In the genomic region with DNA sequence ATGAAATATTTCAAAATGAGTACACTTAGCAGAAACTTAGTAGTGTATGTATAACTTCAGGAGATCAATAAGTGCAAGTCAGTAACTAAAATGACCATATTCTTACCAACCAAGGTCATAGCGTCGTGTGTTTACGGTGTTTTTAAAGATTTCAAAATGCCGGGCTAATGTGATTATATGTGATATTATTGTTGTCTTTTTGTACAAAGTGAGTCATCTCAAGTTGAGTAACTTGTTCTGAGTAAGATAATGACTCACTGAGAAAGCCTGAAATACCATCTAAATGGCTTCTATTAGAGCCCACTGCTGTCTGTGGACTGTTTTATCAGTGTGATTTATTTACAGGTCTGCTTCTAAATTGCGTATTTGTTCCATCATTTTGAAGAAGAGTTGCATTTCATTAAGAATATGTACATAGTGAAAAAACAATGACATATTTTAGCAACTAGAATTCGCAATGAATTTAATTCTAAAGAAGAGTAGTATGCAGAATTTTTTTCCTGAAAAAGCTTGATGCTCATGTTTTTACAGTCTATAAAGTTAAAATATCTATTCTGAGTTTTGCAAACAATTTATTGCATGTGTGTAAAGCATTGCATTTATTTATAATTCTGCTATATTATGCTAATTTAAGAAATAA, we compare ENCODE assay signal across 8 cellular contexts. TPM values are rescaled to one million over a fixed set of nuclear protein-coding genes. Genes with fewer than 3 reads are reported as not detected.
A peak's percentile ranks its signal among the peaks of the same experiment; 100 is the strongest.
DNase-seq lines count a peak whose midpoint lies in the region; ATAC-seq lines count a peak whose summit lies in the region.
"Had no signal": no experiment of that assay in that cellular context is flagged by ENCODE, and none has a peak within 500 bp of the region (broad histone marks: within the 10 kb centered on the region; RNA-seq: fewer than 3 reads in every experiment).

No MANE protein-coding gene starts in this region.

- no peaks in the 10 kb centered on the region for H3K9me3 ChIP-seq in mesenchymal stem cell (ENCODE audit: control insufficient read depth, low read length)

- no peak overlapping the region for H3K4me3 ChIP-seq in mesenchymal stem cell (ENCODE audit: insufficient read depth in 1 of 2, low read depth in 1 of 2, low read length in 2 of 2)

- DNase-seq in EL = peak; percentile 88
- DNase-seq in SW480 (ENCODE audit: low spot score) = peak; percentile 66
- peak; percentile 93 for DNase-seq in mesenchymal stem cell
- no peak for DNase-seq in ecto neural progenitor cell (ENCODE audit: low spot score)
- DNase-seq in left lobe of liver (ENCODE audit: low spot score) = no peak
- DNase-seq: H9; stimulated activated CD4-positive, alpha-beta T cell treated with anti-CD3 and anti-CD28 coated beads, Interleukin-4, amount 100 ng/mL, for 24 hours had no signal

- H3K79me1 ChIP-seq in mesenchymal stem cell (replicated peaks; ENCODE audit: low read length, poor library complexity, severe bottlenecking) = no peaks in the 10 kb centered on the region

- H3K9ac ChIP-seq in mesenchymal stem cell (ENCODE audit: low read length) = no peak overlapping the region

- no peak overlapping the region for H3K4ac ChIP-seq in mesenchymal stem cell (ENCODE audit: low read depth in 1 of 2, low read length in 2 of 2)

- ATAC-seq in HG03045 (IDR thresholded peaks at IDR 0.05; ENCODE audit: unreplicated experiment) = no peak
- no peak for ATAC-seq in left lobe of liver

- no peak overlapping the region for H4K8ac ChIP-seq in mesenchymal stem cell (ENCODE audit: low read length)

- no peaks in the 10 kb centered on the region for H3K36me3 ChIP-seq in mesenchymal stem cell (ENCODE audit: control insufficient read depth in 1 of 2, insufficient read depth in 2 of 2, low read depth in 1 of 2, low read length in 2 of 2)

- no peak overlapping the region for H3K27ac ChIP-seq in mesenchymal stem cell (ENCODE audit: low read length, poor library complexity, severe bottlenecking)

- no peak overlapping the region for H2BK120ac ChIP-seq in mesenchymal stem cell (ENCODE audit: low read depth, low read length)

- H4K91ac ChIP-seq in mesenchymal stem cell (ENCODE audit: low read length) = no peak overlapping the region

- H2BK5ac ChIP-seq in mesenchymal stem cell (ENCODE audit: low read depth, low read length, poor library complexity, severe bottlenecking) = no peak overlapping the region

- H2AK5ac ChIP-seq in mesenchymal stem cell (ENCODE audit: low read length, severe bottlenecking) = no peak overlapping the region

- no peak overlapping the region for H2BK12ac ChIP-seq in mesenchymal stem cell (ENCODE audit: low read length in 2 of 2)

- H2AFZ ChIP-seq in mesenchymal stem cell (ENCODE audit: low read depth, low read length) = no peak overlapping the region

- 0% methylated on average over 4 of the region's 6 CpGs for WGBS in mesenchymal stem cell

- H3K4me2 ChIP-seq in mesenchymal stem cell (ENCODE audit: low read length, poor library complexity, severe bottlenecking) = no peak overlapping the region

- H2BK15ac ChIP-seq in mesenchymal stem cell (ENCODE audit: low read depth, poor library complexity, severe bottlenecking) = no peak overlapping the region

- no peak overlapping the region for H3K23ac ChIP-seq in mesenchymal stem cell (ENCODE audit: low read length in 2 of 2)

- H3K27me3 ChIP-seq in mesenchymal stem cell (ENCODE audit: control insufficient read depth in 1 of 2, insufficient read depth in 1 of 2, low read length in 2 of 2) = no peaks in the 10 kb centered on the region

- H3K4me1 ChIP-seq in mesenchymal stem cell (ENCODE audit: control insufficient read depth, insufficient read depth, low read depth, low read length) = peaks cover 1% of the 10 kb centered on the region

- H3K18ac ChIP-seq in mesenchymal stem cell (ENCODE audit: low read depth in 1 of 2, low read length in 2 of 2) = no peak overlapping the region

- no peak overlapping the region for H3K14ac ChIP-seq in mesenchymal stem cell (ENCODE audit: low read length in 2 of 2)

RNA-seq across cellular contexts. Expression of a gene that starts 12.7 kb away (rescaled TPM):
- not detected for polyA plus RNA-seq in mesenchymal stem cell (2013, experiment 1 of 2)
- polyA plus RNA-seq in mesenchymal stem cell (2013, experiment 2 of 2) = not detected
- total RNA-seq in left lobe of liver = not detected
- total RNA-seq: H9 had no signal

RNA-seq across cellular contexts. Expression of a gene that starts 30.7 kb away (rescaled TPM):
- not detected for polyA plus RNA-seq in mesenchymal stem cell (2013, experiment 1 of 2)
- polyA plus RNA-seq in mesenchymal stem cell (2013, experiment 2 of 2) = not detected
- total RNA-seq in left lobe of liver = 0.40 TPM
- total RNA-seq: H9 had no signal

RNA-seq across cellular contexts. Expression of a gene that starts 31.9 kb away (rescaled TPM):
- polyA plus RNA-seq in mesenchymal stem cell (2013, experiment 1 of 2) = 81.8 TPM
- polyA plus RNA-seq in mesenchymal stem cell (2013, experiment 2 of 2) = 88.0 TPM
- total RNA-seq in left lobe of liver = 12.2 TPM

RNA-seq across cellular contexts. Expression of a gene that starts 54.5 kb away (rescaled TPM):
- polyA plus RNA-seq in mesenchymal stem cell (2013, experiment 1 of 2) = not detected
- polyA plus RNA-seq in mesenchymal stem cell (2013, experiment 2 of 2) = not detected
- not detected for total RNA-seq in left lobe of liver
- total RNA-seq: H9 had no signal

Comparison
In these comparisons a context has a peak if more than half of its experiments do, and no peak if none do; other contexts are left out.
1. DNase-seq: peak in EL (single experiment), SW480 (single experiment) and mesenchymal stem cell (single experiment); none in ecto neural progenitor cell (single experiment) and left lobe of liver (single experiment).